ENCODE assay signal across 14 cellular contexts in the genomic region with DNA sequence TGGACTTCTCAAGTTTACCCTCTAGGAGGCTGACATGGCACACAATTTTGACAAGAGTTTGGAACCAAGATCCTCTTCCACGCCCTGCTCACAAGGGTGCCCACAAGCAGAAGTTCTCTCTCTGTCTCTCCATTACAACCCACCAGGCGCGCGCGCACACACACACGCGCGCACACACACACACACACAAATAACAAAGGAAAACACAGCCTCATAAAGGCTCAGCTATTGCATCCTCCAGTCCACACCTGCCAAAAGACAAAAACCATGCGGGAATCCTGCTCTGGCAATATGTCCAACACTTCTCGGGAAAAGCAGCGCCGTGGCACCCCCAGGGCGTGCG. TPM values are rescaled to one million over a fixed set of nuclear protein-coding genes. Genes with fewer than 3 reads are reported as not detected.
A peak's percentile ranks its signal among the peaks of the same experiment; 100 is the strongest.
DNase-seq lines count a peak whose midpoint lies in the region; ATAC-seq, FAIRE-seq and TF ChIP-seq lines count a peak whose summit lies in the region.
"Had no signal": no experiment of that assay in that cellular context is flagged by ENCODE, and none has a peak within 500 bp of the region (broad histone marks: within the 10 kb centered on the region; RNA-seq: fewer than 3 reads in every experiment).

No MANE protein-coding gene starts in this region.

- peaks cover 31% of the 10 kb centered on the region for H3K27me3 ChIP-seq in upper lobe of right lung
- H3K27me3 ChIP-seq in Caco-2 (replicated peaks; ENCODE audit: control insufficient read depth, insufficient read depth, low read length): no peaks in the 10 kb centered on the region; the same call in 1 of the 2 replicates

- H3K9me3 ChIP-seq in kidney (ENCODE audit: control insufficient read depth in 1 of 2, low read length in 2 of 2) (no peaks in the 10 kb centered on the region), upper lobe of right lung (no peaks in the 10 kb centered on the region), Caco-2 (no peaks in the 10 kb centered on the region)

- H3K9ac ChIP-seq in kidney (ENCODE audit: low read length in 2 of 2): no peak overlapping the region

- no peak for FAIRE-seq in kidney (lab: Jason Lieb, UNC)

- no TSS peak for BruUV-seq in Caco-2 (replicated peaks; lab: Mats Ljungman, UMichigan)

- H3K9me3 Mint-ChIP-seq in Caco-2 (ENCODE audit: unreplicated experiment): no peaks in the 10 kb centered on the region
- H3K9me3 Mint-ChIP-seq: activated B cell treated with CpG ODN at 0.5 μM for 24 hours had no signal

- CTCF ChIA-PET in Caco-2 (lab: Charles Lee): no interaction called here

- H3K4me1 ChIP-seq in kidney (ENCODE audit: control insufficient read depth in 1 of 2, insufficient read depth in 1 of 2, low read depth in 1 of 2, low read length in 2 of 2): peaks cover 0 to 4% of the 10 kb centered on the region in 2 donors
- H3K4me1 ChIP-seq in upper lobe of right lung: peaks cover 4% of the 10 kb centered on the region
- H3K4me1 ChIP-seq in Caco-2: no peaks in the 10 kb centered on the region

- ATAC-seq in upper lobe of right lung (peak; percentile 7), GM19467 (IDR thresholded peaks at IDR 0.05; ENCODE audit: unreplicated experiment) (no peak)

- DNase-seq in NCI-H510A treated with DMSO at 0.1 percent for 48 hours (lab: John Stamatoyannopoulos, UW) (peak; percentile 83), NCI-H510A (lab: John Stamatoyannopoulos, UW) (no peak), astrocyte of the spinal cord (ENCODE audit: low read depth, low spot score) (no peak), kidney (no peak), upper lobe of right lung (no peak), GF-D8 (lab: John Stamatoyannopoulos, UW) (no peak), Caco-2 (no peak)
- DNase-seq: activated B cell treated with CpG ODN at 0.5 μM for 24 hours; activated naive CD8-positive, alpha-beta T cell treated with anti-CD3 and anti-CD28 coated beads for 36 hours had no signal

- TF ChIP-seq CTCF in astrocyte of the spinal cord (IDR thresholded peaks at IDR 0.05; ENCODE audit: low read depth, low read length): no peak
- no peak for TF ChIP-seq CTCF in kidney (IDR thresholded peaks at IDR 0.05; ENCODE audit: borderline replicate concordance, extremely low read depth, insufficient read depth)
- no peak for TF ChIP-seq CTCF in upper lobe of right lung (IDR thresholded peaks at IDR 0.05)
- no peak for TF ChIP-seq CTCF in Caco-2 (IDR thresholded peaks at IDR 0.05; ENCODE audit: insufficient read depth in 1 of 2, low read depth in 1 of 2, low read length in 1 of 2, severe bottlenecking in 1 of 2, unreplicated experiment in 1 of 2)

- POLR2A ChIA-PET in Caco-2 (lab: Charles Lee): no interaction called here

- H3K36me3 ChIP-seq in kidney (ENCODE audit: control insufficient read depth in 1 of 2, insufficient read depth in 2 of 2, low read length in 2 of 2) (no peaks in the 10 kb centered on the region), upper lobe of right lung (no peaks in the 10 kb centered on the region), Caco-2 (ENCODE audit: control insufficient read depth, insufficient read depth, low read length) (no peaks in the 10 kb centered on the region)

- H3K27ac Mint-ChIP-seq in Caco-2 (ENCODE audit: unreplicated experiment): no peak overlapping the region
- H3K27ac Mint-ChIP-seq: activated B cell treated with CpG ODN at 0.5 μM for 24 hours; activated naive CD8-positive, alpha-beta T cell treated with anti-CD3 and anti-CD28 coated beads for 36 hours; IgD-negative memory B cell had no signal

- H3K36me3 Mint-ChIP-seq in Caco-2 (ENCODE audit: insufficient read depth, unreplicated experiment): no peaks in the 10 kb centered on the region
- H3K36me3 Mint-ChIP-seq: activated naive CD8-positive, alpha-beta T cell treated with anti-CD3 and anti-CD28 coated beads for 36 hours; IgD-negative memory B cell had no signal

- intact Hi-C loops in kidney (cut with DNase I) (no loop called here), upper lobe of right lung (cut with DNase I) (no loop called here), Caco-2 (cut with micrococcal nuclease; ENCODE audit: unreplicated experiment) (no loop called here)

- no peak overlapping the region for H3K4me3 Mint-ChIP-seq in Caco-2 (ENCODE audit: unreplicated experiment)
- H3K4me3 Mint-ChIP-seq: activated B cell treated with CpG ODN at 0.5 μM for 24 hours; activated naive CD8-positive, alpha-beta T cell treated with anti-CD3 and anti-CD28 coated beads for 36 hours had no signal

- no peaks in the 10 kb centered on the region for H3K4me1 Mint-ChIP-seq in Caco-2 (ENCODE audit: low read depth, unreplicated experiment)
- H3K4me1 Mint-ChIP-seq: activated B cell treated with CpG ODN at 0.5 μM for 24 hours; activated naive CD8-positive, alpha-beta T cell treated with anti-CD3 and anti-CD28 coated beads for 36 hours; IgD-negative memory B cell had no signal

- H3K27ac ChIP-seq in kidney (ENCODE audit: low read depth in 2 of 2, low read length in 2 of 2): no peak overlapping the region
- no peak overlapping the region for H3K27ac ChIP-seq in upper lobe of right lung

- H3K4me3 ChIP-seq in astrocyte of the spinal cord (ENCODE audit: low read depth, low read length) (peak overlapping the region; percentile 41), kidney (ENCODE audit: low read length in 2 of 2) (peak overlapping the region; percentile 53 to 59), upper lobe of right lung (peak overlapping the region; percentile 43), Caco-2 (ENCODE audit: low read depth, low read length) (no peak overlapping the region)

- in situ Hi-C loops in astrocyte of the spinal cord (cut with HindIII; ENCODE audit: low sequenced_read_pairs): no loop called here

- peaks cover 12% of the 10 kb centered on the region for H3K27me3 Mint-ChIP-seq in Caco-2 (ENCODE audit: insufficient read depth, unreplicated experiment)

RNA-seq across cellular contexts. Expression of a gene that starts 0.9 kb away (rescaled TPM):
- total RNA-seq in kidney (0.13 TPM), upper lobe of right lung (0.35 TPM), Caco-2 (2022) (not detected in 2 replicates)
- polyA plus RNA-seq in kidney (ENCODE audit: insufficient read depth, low read depth, low replicate concordance): 0.22 TPM
- total RNA-seq: activated B cell treated with CpG ODN at 0.5 μM for 24 hours; activated naive CD8-positive, alpha-beta T cell treated with anti-CD3 and anti-CD28 coated beads for 36 hours; myocyte; RPMI7951 had no signal
- polyA plus RNA-seq: AG04450, IgD-negative memory B cell had no signal
